Comparison of ENCODE assay signal across 8 cellular contexts in the genomic region with DNA sequence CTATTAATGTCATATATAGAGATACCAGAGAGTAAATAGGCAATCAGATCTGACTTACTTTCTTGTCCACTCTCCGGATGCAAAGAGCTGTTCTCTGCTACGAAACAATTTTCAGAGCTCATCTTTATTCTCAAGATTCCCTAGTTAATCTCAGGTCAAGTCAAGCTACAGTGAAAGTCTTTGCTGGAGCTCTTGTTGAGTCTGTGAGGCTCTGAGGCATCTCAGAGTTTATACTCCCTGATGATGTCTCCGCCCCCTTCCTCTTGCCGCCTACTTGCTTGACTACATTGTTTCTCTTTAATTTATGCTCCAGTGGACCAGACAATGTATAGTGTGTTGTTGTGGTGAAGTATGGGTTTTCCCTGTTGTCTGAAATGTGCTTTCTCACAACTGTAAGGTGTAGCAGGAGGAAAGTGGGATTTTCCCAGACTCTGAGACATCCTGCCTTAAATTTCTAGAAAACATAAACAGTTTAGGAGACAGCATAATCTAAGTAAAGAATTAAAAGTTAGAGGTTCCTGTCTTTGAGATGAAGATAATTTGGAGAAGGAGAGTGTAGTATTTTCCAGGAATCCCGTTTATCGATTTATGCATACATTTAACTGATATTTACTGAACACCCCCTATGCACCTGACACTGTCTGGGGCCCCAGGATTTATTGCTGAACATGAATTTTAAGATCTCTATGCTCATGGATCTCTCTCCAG. TPM values are rescaled to one million over a fixed set of nuclear protein-coding genes. Genes with fewer than 3 reads are reported as not detected.
A peak's percentile ranks its signal among the peaks of the same experiment; 100 is the strongest.
DNase-seq lines count a peak whose midpoint lies in the region; ATAC-seq, FAIRE-seq and TF ChIP-seq lines count a peak whose summit lies in the region.

Gene CD69 (minus strand): TSS at position 203 of the 708 bp plus-strand sequence. CDS start 81 bp downstream, at position 122.

- peak within 1 kb of the TSS; percentile 41 to 91 for H3K27ac ChIP-seq in small intestine (ENCODE audit: low read depth in 1 of 2, low read length in 1 of 2)
- H3K27ac ChIP-seq in tibial artery, result no peak within 1 kb of the TSS

- peak; percentile 40 for ATAC-seq in HG02884 (IDR thresholded peaks at IDR 0.05; ENCODE audit: unreplicated experiment)
- peak; percentile 63 for ATAC-seq in T-helper 17 cell
- ATAC-seq in activated naive CD8-positive, alpha-beta T cell treated with anti-CD3 and anti-CD28 coated beads, Interleukin-2, amount 50 U/mL, for 24 hours, result peak; percentile 74

- peak within 1 kb of the TSS; percentile 96 for H3K4me3 Mint-ChIP-seq in T-helper 17 cell
- H3K4me3 Mint-ChIP-seq in activated naive CD8-positive, alpha-beta T cell treated with anti-CD3 and anti-CD28 coated beads, Interleukin-2, amount 50 U/mL, for 24 hours, result peak within 1 kb of the TSS; percentile 100

- TF ChIP-seq CTCF in tibial artery (IDR thresholded peaks at IDR 0.05), result no peak

- peak within 1 kb of the TSS; percentile 99 for H3K27ac Mint-ChIP-seq in T-helper 17 cell
- peak within 1 kb of the TSS; percentile 95 for H3K27ac Mint-ChIP-seq in activated naive CD8-positive, alpha-beta T cell treated with anti-CD3 and anti-CD28 coated beads, Interleukin-2, amount 50 U/mL, for 24 hours

- WGBS in small intestine, 3 donors, result 40 to 72% (median 55%) methylated on average over 6 of the region's 6 CpGs

- H3K36me3 ChIP-seq in small intestine (ENCODE audit: control insufficient read depth in 2 of 2, insufficient read depth in 2 of 2, low read length in 2 of 2) (no peaks in the 10 kb centered on the region), tibial artery (no peaks in the 10 kb centered on the region)

- no peaks in the 10 kb centered on the region for H3K27me3 ChIP-seq in small intestine (ENCODE audit: control insufficient read depth in 2 of 2, insufficient read depth in 2 of 2, low read length in 2 of 2)
- H3K27me3 ChIP-seq in tibial artery, result no peaks in the 10 kb centered on the region

- H3K9me3 ChIP-seq in T-helper 17 cell (ENCODE audit: control insufficient read depth, low read length, poor library complexity, severe bottlenecking), result no peaks in the 10 kb centered on the region
- H3K9me3 ChIP-seq in small intestine (ENCODE audit: control insufficient read depth, low read depth), result no peaks in the 10 kb centered on the region
- H3K9me3 ChIP-seq in tibial artery, result no peaks in the 10 kb centered on the region

- no peaks in the 10 kb centered on the region for H3K9me3 Mint-ChIP-seq in activated naive CD8-positive, alpha-beta T cell treated with anti-CD3 and anti-CD28 coated beads, Interleukin-2, amount 50 U/mL, for 24 hours

- DNase-seq in T-helper 17 cell (peak; percentile 48 to 77 (median 71)), small intestine (peak; percentile 68), NCI-H2227 treated with DMSO at 0.1 percent for 48 hours (lab: John Stamatoyannopoulos, UW) (no peak), tibial artery (no peak), occipital lobe (lab: John Stamatoyannopoulos, UW) (no peak)
- DNase-seq in activated naive CD8-positive, alpha-beta T cell treated with anti-CD3 and anti-CD28 coated beads, Interleukin-2, amount 50 U/mL, for 24 hours, result peak; percentile 76

- TF ChIP-seq POLR2A in GM15510 (IDR thresholded peaks at IDR 0.05; ENCODE audit: borderline replicate concordance, extremely low read depth, insufficient read length), result peak; percentile 94

- peaks cover 0 to 2% of the 10 kb centered on the region in 2 donors for H3K4me1 ChIP-seq in small intestine (ENCODE audit: control insufficient read depth in 2 of 2, insufficient read depth in 1 of 2, low read depth in 1 of 2, low read length in 1 of 2)
- H3K4me1 ChIP-seq in tibial artery, result no peaks in the 10 kb centered on the region

- peaks cover 10% of the 10 kb centered on the region for H3K36me3 Mint-ChIP-seq in T-helper 17 cell (ENCODE audit: low read depth)
- peaks cover 47% of the 10 kb centered on the region for H3K36me3 Mint-ChIP-seq in activated naive CD8-positive, alpha-beta T cell treated with anti-CD3 and anti-CD28 coated beads, Interleukin-2, amount 50 U/mL, for 24 hours (ENCODE audit: low read depth)

- H3K27me3 Mint-ChIP-seq in T-helper 17 cell, result no peaks in the 10 kb centered on the region
- peaks cover 2% of the 10 kb centered on the region for H3K27me3 Mint-ChIP-seq in activated naive CD8-positive, alpha-beta T cell treated with anti-CD3 and anti-CD28 coated beads, Interleukin-2, amount 50 U/mL, for 24 hours

- intact Hi-C loops in tibial artery (cut with DNase I; ENCODE audit: low total_unique reads), result no loop called here

- H3K4me1 Mint-ChIP-seq in T-helper 17 cell, result peaks cover 56% of the 10 kb centered on the region
- H3K4me1 Mint-ChIP-seq in activated naive CD8-positive, alpha-beta T cell treated with anti-CD3 and anti-CD28 coated beads, Interleukin-2, amount 50 U/mL, for 24 hours, result peaks cover 65% of the 10 kb centered on the region

- no peak for FAIRE-seq in small intestine (lab: Jason Lieb, UNC)

- H3K4me3 ChIP-seq in small intestine (ENCODE audit: low read depth in 1 of 2, low read length in 2 of 2) (peak within 1 kb of the TSS; percentile 35 to 36), tibial artery (no peak within 1 kb of the TSS)

RNA-seq across cellular contexts. Expression of gene CD69, which starts in this region (rescaled TPM):
- total RNA-seq in T-helper 17 cell (1,000 to 10,000 TPM; 1,001 to 1,104 TPM), occipital lobe (0.62 TPM)
- polyA plus RNA-seq in small intestine, result 1 to 10 TPM; 1.8 to 6.2 (median 4.1) TPM

Comparison
In these comparisons a context has a peak if more than half of its experiments do, and no peak if none do; other contexts are left out.
1. RNA of gene CD69 (total RNA-seq): 1,001 to 1,104 TPM in T-helper 17 cell; 0.62 TPM in occipital lobe (single experiment); every median in the first group is over 100 times any median in the second.
2. DNase-seq: peak in T-helper 17 cell (3 of 3), activated naive CD8-positive, alpha-beta T cell treated with anti-CD3 and anti-CD28 coated beads, Interleukin-2, amount 50 U/mL, for 24 hours (single experiment) and small intestine (single experiment); none in NCI-H2227 treated with DMSO at 0.1 percent for 48 hours (single experiment), tibial artery (0 of 2) and occipital lobe (single experiment).
3. H3K27ac ChIP-seq: peak in small intestine (2 of 2); none in tibial artery (0 of 2).
4. H3K4me3 ChIP-seq: peak in small intestine (2 of 2); none in tibial artery (0 of 2).
5. Peak in every context shown above with its lines, with median percentiles within 50 percentile points of each other: ATAC-seq.